ENCODE assay signal across 12 cellular contexts in genomic region chr3:12896206-12896697, GRCh38. TPM values are rescaled to one million over a fixed set of nuclear protein-coding genes. Genes with fewer than 3 reads are reported as not detected.
DNase-seq lines count a peak whose midpoint lies in the region; ATAC-seq and TF ChIP-seq lines count a peak whose summit lies in the region.
"Had no signal": no experiment of that assay in that cellular context is flagged by ENCODE, and none has a peak within 500 bp of the region (broad histone marks: within the 10 kb centered on the region; RNA-seq: fewer than 3 reads in every experiment).

No MANE protein-coding gene starts in this region.

- H4K8ac ChIP-seq in H9 (replicated peaks; ENCODE audit: insufficient read length, low read depth, low read length), result no peak overlapping the region

- H3K23ac ChIP-seq in H9 (ENCODE audit: insufficient read length, low read depth, low read length), result no peak overlapping the region

- H3K4me1 ChIP-seq in BLaER1 (peaks cover 42% of the 10 kb centered on the region), H9 (ENCODE audit: insufficient read depth, low read length) (no peaks in the 10 kb centered on the region)

- H3K23me2 ChIP-seq in H9 (ENCODE audit: insufficient read length, low read depth, low read length, poor library complexity, severe bottlenecking), result no peaks in the 10 kb centered on the region

- peak; percentile 41; the same call in 2 of the 3 replicates for TF ChIP-seq CTCF in H9 (conservative IDR thresholded peaks at IDR 0.05)
- peak in 40 of 56 donors; percentile 2 to 57 (median 30) for TF ChIP-seq CTCF in dorsolateral prefrontal cortex (IDR thresholded peaks at IDR 0.05 in 54 of 56, conservative IDR thresholded peaks at IDR 0.05 in 2 of 56; ENCODE audit: low read depth in 1 of 56, partially characterized antibody in 56 of 56)

- H4K20me1 ChIP-seq in BLaER1 (peaks cover 65% of the 10 kb centered on the region), H9 (ENCODE audit: control insufficient read depth, insufficient read depth, insufficient read length) (no peaks in the 10 kb centered on the region)

- peaks cover 4 to 11% (median 6%) of the 10 kb centered on the region in 3 experiments; a peak in 6 of 7 replicates for H3K36me3 Mint-ChIP-seq in H9 (ENCODE audit: insufficient read depth in 1 of 3, low read depth in 3 of 3)

- no peak for ATAC-seq in HG03432 (IDR thresholded peaks at IDR 0.05; ENCODE audit: unreplicated experiment)

- no peak overlapping the region for H3K27ac Mint-ChIP-seq in H9

- H2BK12ac ChIP-seq in H9 (ENCODE audit: insufficient read length, low read depth, low read length), result no peak overlapping the region

- no peak overlapping the region for H3K9ac ChIP-seq in BLaER1
- H3K9ac ChIP-seq in H9 (ENCODE audit: extremely low read depth, insufficient read length, low read length), result no peak overlapping the region

- no peak overlapping the region for H3K18ac ChIP-seq in H9 (ENCODE audit: insufficient read length, low read depth, low read length)

- no peak overlapping the region for H2AK5ac ChIP-seq in H9 (ENCODE audit: insufficient read length, low read length)

- peaks cover 41% of the 10 kb centered on the region for H3K36me3 ChIP-seq in BLaER1
- H3K36me3 ChIP-seq: ovary had no signal

- H3K9me3 ChIP-seq in BLaER1 (no peaks in the 10 kb centered on the region), H9 (ENCODE audit: control insufficient read depth, low read depth, low read length) (no peaks in the 10 kb centered on the region)
- H3K9me3 ChIP-seq: ovary had no signal

- intact Hi-C loops in dorsolateral prefrontal cortex (cut with DNase I), result loop anchor here (2.0 to 10.0 kb wide), 4 partner anchors 46 to 179 kb away; partner anchors contain the start of gene IQSEC1 (in 1 of the 2)

- no peak overlapping the region for H3T11ph ChIP-seq in H9 (ENCODE audit: low read length)

- H3K56ac ChIP-seq in H9 (ENCODE audit: insufficient read length, low read depth, low read length), result no peak overlapping the region

- no CpG with 5 or more reads among the region's 7 CpGs for WGBS in H9 (ENCODE audit: extremely low coverage, insufficient read length, low lambda C conversion rate)

- peaks cover 29% of the 10 kb centered on the region for H3K27me3 Mint-ChIP-seq in H9 (ENCODE audit: low read depth)

- H3K4me2 ChIP-seq in BLaER1, result 0 out of 2 replicates have a peak overlapping the region, but pooled peaks have one; percentile 13
- no peak overlapping the region for H3K4me2 ChIP-seq in H9 (ENCODE audit: insufficient read depth, insufficient read length, low read length)

- no peak overlapping the region for H3K4me3 Mint-ChIP-seq in H9

- H3K79me2 ChIP-seq in H9 (ENCODE audit: insufficient read depth, low read length), result no peaks in the 10 kb centered on the region

- H2AFZ ChIP-seq in H9 (ENCODE audit: low read length), result no peak overlapping the region

- H3K27me3 ChIP-seq in BLaER1, result no peaks in the 10 kb centered on the region
- H3K27me3 ChIP-seq in H9 (ENCODE audit: insufficient read depth, low read length), result no peaks in the 10 kb centered on the region
- no peaks in the 10 kb centered on the region for H3K27me3 ChIP-seq in dorsolateral prefrontal cortex
- H3K27me3 ChIP-seq: ovary had no signal

- no peaks in the 10 kb centered on the region for H3K9me3 Mint-ChIP-seq in H9

- no peak for DNase-seq in H9
- DNase-seq in dorsolateral prefrontal cortex, result peak in 1 of 10 donors; percentile 46
- peak; percentile 54 for DNase-seq in medulla oblongata (ENCODE audit: extremely low spot score)
- DNase-seq in cerebellar cortex (ENCODE audit: low spot score), result no peak
- DNase-seq in activated naive CD4-positive, alpha-beta T cell (lab: John Stamatoyannopoulos, UW), result no peak
- DNase-seq in islet precursor cell, result no peak
- DNase-seq: Karpas-422; NCI-H510A; ovary; stimulated activated CD4-positive, alpha-beta T cell treated with anti-CD3 and anti-CD28 coated beads, Interleukin-4, amount 100 ng/mL, for 1 hour had no signal

- H2BK15ac ChIP-seq in H9 (ENCODE audit: low read depth, low read length), result no peak overlapping the region

- no peaks in the 10 kb centered on the region for H3K79me1 ChIP-seq in H9 (ENCODE audit: insufficient read depth, low read depth, low read length, poor library complexity, severe bottlenecking)

- no peak overlapping the region for H4K5ac ChIP-seq in H9 (ENCODE audit: insufficient read length, low read depth, low read length)

- H3K4me1 Mint-ChIP-seq in H9, result peaks cover 11 to 16% of the 10 kb centered on the region in 2 experiments

- H2BK5ac ChIP-seq in H9 (ENCODE audit: insufficient read length, low read length), result no peak overlapping the region

- no peak overlapping the region for H3K4ac ChIP-seq in H9 (ENCODE audit: low read depth, low read length)

- no peak overlapping the region for H3K14ac ChIP-seq in H9 (ENCODE audit: insufficient read depth, low read length)

- H3K27ac ChIP-seq in BLaER1 (no peak overlapping the region), H9 (ENCODE audit: insufficient read length, low read depth, low read length) (no peak overlapping the region), dorsolateral prefrontal cortex (peak overlapping the region in 37 of 59 donors; percentile 2 to 66 (median 40))
- H3K27ac ChIP-seq: ovary had no signal

- H2BK120ac ChIP-seq in H9 (ENCODE audit: low read depth, low read length, poor library complexity, severe bottlenecking), result no peak overlapping the region

- H3K4me3 ChIP-seq in BLaER1, result no peak overlapping the region
- no peak overlapping the region for H3K4me3 ChIP-seq in dorsolateral prefrontal cortex
- H3K4me3 ChIP-seq: ovary had no signal

- no peak overlapping the region for H4K91ac ChIP-seq in H9 (ENCODE audit: insufficient read length, low read depth, low read length)

- H2BK20ac ChIP-seq in H9 (ENCODE audit: low read depth, low read length, poor library complexity, severe bottlenecking), result no peak overlapping the region

RNA-seq across cellular contexts. Expression of gene RPL32, which starts 54.9 kb away (rescaled TPM):
- total RNA-seq in H9 (2021) (1,982 and 2,021 TPM in 2 replicates), dorsolateral prefrontal cortex (100 to 1,000 TPM; 444 to 772 (median 559) TPM)

Comparison
In these comparisons a context has a peak if more than half of its experiments do, and no peak if none do; other contexts are left out.
1. H3K27ac ChIP-seq: peak in dorsolateral prefrontal cortex (37 of 59); none in BLaER1 (single experiment) and H9 (single experiment).